ENCODE assay signal across 8 cellular contexts in the genomic region with DNA sequence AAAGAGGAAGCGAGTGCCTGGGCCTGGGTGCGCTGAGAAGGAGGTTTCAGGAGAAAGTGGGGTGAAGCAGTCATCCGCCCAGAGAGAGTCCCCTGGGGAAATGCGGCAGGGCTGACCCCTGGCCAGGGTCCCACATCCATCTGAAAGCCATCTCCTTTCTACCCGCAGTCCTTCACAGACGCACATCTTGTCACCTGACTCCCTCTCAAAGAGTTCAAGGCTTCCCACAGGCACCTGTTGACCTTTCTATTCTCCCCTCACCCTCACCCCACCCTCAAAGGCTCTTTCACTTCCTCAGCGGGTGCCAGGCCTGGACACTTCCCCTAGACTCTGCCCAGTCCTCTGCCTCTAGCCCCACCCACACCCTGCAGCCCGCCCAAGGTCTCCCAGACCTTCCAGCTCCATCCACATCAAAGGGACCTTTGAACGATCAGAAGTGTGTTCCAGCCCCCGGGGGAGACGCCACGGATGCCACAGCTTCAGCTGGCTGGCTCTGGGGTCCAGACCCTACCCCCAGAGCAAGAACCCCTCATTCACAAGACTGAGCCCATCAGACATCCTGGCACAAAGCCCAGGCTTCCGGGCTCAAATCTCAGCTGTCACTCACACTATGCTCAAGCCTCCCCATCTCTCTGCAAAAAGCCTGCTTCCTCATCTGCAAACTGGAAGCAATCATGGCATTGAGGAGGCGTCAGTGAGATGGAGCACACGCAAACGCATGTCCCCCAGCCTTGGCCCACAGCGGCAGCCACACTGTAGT. TPM values are rescaled to one million over a fixed set of nuclear protein-coding genes. Genes with fewer than 3 reads are reported as not detected.
DNase-seq lines count a peak whose midpoint lies in the region; ATAC-seq, FAIRE-seq and TF ChIP-seq lines count a peak whose summit lies in the region.

No MANE protein-coding gene starts in this region.

- no peak overlapping the region for H3K14ac ChIP-seq in H1 (ENCODE audit: insufficient read length)

- no peaks in the 10 kb centered on the region for H3K79me2 ChIP-seq in H1 (ENCODE audit: control insufficient read depth in 1 of 2, insufficient read depth in 2 of 2, low read length in 2 of 2)

- H3K36me3 Mint-ChIP-seq in CD4-positive, alpha-beta memory T cell, result peaks cover 0 to 12% of the 10 kb centered on the region in 2 donors

- no peak overlapping the region for H3K4ac ChIP-seq in H1 (replicated peaks; ENCODE audit: insufficient read length, low read depth, low read length)

- CTCF ChIA-PET in CD4-positive, alpha-beta memory T cell (lab: Charles Lee; ENCODE audit: partially characterized antibody), result no interaction called here
- CTCF ChIA-PET in H1 (lab: Charles Lee; ENCODE audit: partially characterized antibody), result interaction anchor here (1.2 kb wide), 1 partner anchor 122 kb away, joined by 4 read pairs; no protein-coding TSS in a partner anchor

- POLR2A ChIA-PET in CD4-positive, alpha-beta memory T cell (lab: Charles Lee; ENCODE audit: partially characterized antibody), result interaction anchor here (0.8 to 3.3 kb wide), 6 partner anchors 15 to 115 kb away, joined by 3 to 23 read pairs (median 4); a partner anchor contains a TSS
- POLR2A ChIA-PET in H1 (lab: Charles Lee; ENCODE audit: partially characterized antibody), result interaction anchor here (0.6 to 1.4 kb wide), 4 partner anchors 12 to 18 kb away, joined by 3 read pairs; no protein-coding TSS in a partner anchor

- no peak overlapping the region for H2AK5ac ChIP-seq in H1 (ENCODE audit: low read depth, low read length)

- TF ChIP-seq POLR2A in H1 (IDR thresholded peaks at IDR 0.05; ENCODE audit: control extremely low read depth in 1 of 2, low read depth in 2 of 2, low read length in 2 of 2), result no peak

- H3K4me3 ChIP-seq in CD4-positive, alpha-beta memory T cell (ENCODE audit: low read length in 2 of 2), result peak overlapping the region; percentile 11 to 36
- no peak overlapping the region for H3K4me3 ChIP-seq in H1 (ENCODE audit: extremely low read depth in 1 of 4, insufficient read depth in 2 of 4, low read depth in 3 of 4, low read length in 4 of 4)

- H2BK5ac ChIP-seq in H1 (ENCODE audit: low read depth, low read length), result no peak overlapping the region

- H2BK120ac ChIP-seq in H1 (replicated peaks; ENCODE audit: low read depth, low read length), result no peak overlapping the region

- peaks cover 22 to 45% (median 34%) of the 10 kb centered on the region in 4 donors for H3K4me1 Mint-ChIP-seq in CD4-positive, alpha-beta memory T cell

- no peak overlapping the region for H4K5ac ChIP-seq in H1 (ENCODE audit: insufficient read length, low read depth, low read length)

- no peak overlapping the region for H4K91ac ChIP-seq in H1 (replicated peaks; ENCODE audit: insufficient read length, low read length)

- H3K4me1 ChIP-seq in CD4-positive, alpha-beta memory T cell (ENCODE audit: insufficient read depth, low read length), result peaks cover 37% of the 10 kb centered on the region
- peaks cover 0 to 8% (median 5%) of the 10 kb centered on the region in 4 experiments; a peak in 3 of 7 replicates for H3K4me1 ChIP-seq in H1 (replicated peaks in 1 of 4; ENCODE audit: control insufficient read depth in 3 of 4, insufficient read depth in 4 of 4, low read length in 3 of 4)

- peaks cover 2% of the 10 kb centered on the region; the same call in 1 of the 2 replicates for H3K23me2 ChIP-seq in H1 (ENCODE audit: low read depth, low read length)

- peak overlapping the region; percentile 82 to 94 (median 90) for H3K27ac Mint-ChIP-seq in CD4-positive, alpha-beta memory T cell

- H3K4me2 ChIP-seq in H1 (ENCODE audit: insufficient read depth in 1 of 2, low read depth in 2 of 2, low read length in 2 of 2), result no peak overlapping the region

- TF ChIP-seq RAD21 in H1 (IDR thresholded peaks at IDR 0.05 in 1 of 2, conservative IDR thresholded peaks at IDR 0.05 in 1 of 2; ENCODE audit: low read depth in 2 of 2, low read length in 2 of 2), result no peak

- no peak overlapping the region for H3K18ac ChIP-seq in H1 (ENCODE audit: extremely low read depth, low read length)

- H4K20me1 ChIP-seq in H1 (replicated peaks in 1 of 2; ENCODE audit: control insufficient read depth in 1 of 2, insufficient read depth in 2 of 2, low read length in 2 of 2), result peaks cover 0 to 6% of the 10 kb centered on the region in 2 experiments

- DNase-seq in CD4-positive, alpha-beta memory T cell, result peak; percentile 41 to 53 (median 43)
- peak in 3 of 5 donors; percentile 22 to 49 (median 35) for DNase-seq in T-helper 1 cell
- no peak for DNase-seq in H1 (ENCODE audit: low read depth in 1 of 2, low spot score in 2 of 2)
- DNase-seq in pons (ENCODE audit: low spot score), result peak; percentile 72
- DNase-seq in NCI-H1436 (lab: John Stamatoyannopoulos, UW), result no peak
- DNase-seq in D341Med (ENCODE audit: low spot score), result no peak

- FAIRE-seq in H1 (lab: Jason Lieb, UNC), result no peak

- no peaks in the 10 kb centered on the region for H3K9me3 Mint-ChIP-seq in CD4-positive, alpha-beta memory T cell

- H3K27me3 Mint-ChIP-seq in CD4-positive, alpha-beta memory T cell, result no peaks in the 10 kb centered on the region

- no peaks in the 10 kb centered on the region for H3K79me1 ChIP-seq in H1 (ENCODE audit: low read depth, low read length)

- H3K4me3 Mint-ChIP-seq in CD4-positive, alpha-beta memory T cell, result peak overlapping the region; percentile 69 to 87 (median 76)

- H3K27ac ChIP-seq in CD4-positive, alpha-beta memory T cell (ENCODE audit: low read depth, low read length), result peak overlapping the region; percentile 46
- no peak overlapping the region for H3K27ac ChIP-seq in H1 (ENCODE audit: low read depth, low read length)

- no peak overlapping the region for H2AFZ ChIP-seq in H1 (ENCODE audit: low read length)

- TF ChIP-seq CTCF in H1 (IDR thresholded peaks at IDR 0.05; ENCODE audit: control extremely low read depth in 1 of 3, insufficient read depth in 1 of 3, low read depth in 1 of 3, low read length in 3 of 3), result no peak

- peaks cover 5% of the 10 kb centered on the region for H3K36me3 ChIP-seq in CD4-positive, alpha-beta memory T cell (ENCODE audit: insufficient read depth, low read length)
- H3K36me3 ChIP-seq in H1 (ENCODE audit: control insufficient read depth in 2 of 4, insufficient read depth in 4 of 4, low read length in 3 of 4), result no peaks in the 10 kb centered on the region

- peak overlapping the region; percentile 26 for H3K56ac ChIP-seq in H1 (replicated peaks; ENCODE audit: insufficient read length, low read depth, low read length)

- no peaks in the 10 kb centered on the region for H3K27me3 ChIP-seq in CD4-positive, alpha-beta memory T cell (ENCODE audit: insufficient read depth, low read length)
- peaks cover 0 to 12% (median 5%) of the 10 kb centered on the region in 4 experiments; a peak in 3 of 7 replicates for H3K27me3 ChIP-seq in H1 (replicated peaks in 1 of 4; ENCODE audit: control insufficient read depth in 3 of 4, extremely low read depth in 1 of 4, insufficient read depth in 3 of 4, low read length in 3 of 4)

- H3K9me3 ChIP-seq in CD4-positive, alpha-beta memory T cell (ENCODE audit: control insufficient read depth in 1 of 2, low read length in 2 of 2), result no peaks in the 10 kb centered on the region
- no peaks in the 10 kb centered on the region for H3K9me3 ChIP-seq in H1 (ENCODE audit: insufficient read depth in 2 of 2, low read depth in 1 of 2, low read length in 1 of 2)

- no peak overlapping the region for H3K23ac ChIP-seq in H1 (ENCODE audit: insufficient read length)

- no peak overlapping the region for H3K9ac ChIP-seq in H1 (replicated peaks in 1 of 4; ENCODE audit: extremely low read depth in 1 of 4, low read depth in 3 of 4, low read length in 3 of 4)

- H2BK12ac ChIP-seq in H1 (ENCODE audit: low read depth, low read length), result no peak overlapping the region

- intact Hi-C loops in CD4-positive, alpha-beta memory T cell (cut with micrococcal nuclease), result no loop called here

- ATAC-seq in GM19324 (IDR thresholded peaks at IDR 0.05; ENCODE audit: low FRiP score, unreplicated experiment) (peak; percentile 71), HG03159 (IDR thresholded peaks at IDR 0.05; ENCODE audit: unreplicated experiment) (peak; percentile 55)

- TF ChIP-seq EP300 in H1 (IDR thresholded peaks at IDR 0.05; ENCODE audit: borderline replicate concordance in 1 of 2, low read depth in 2 of 2, low read length in 2 of 2), result no peak

- 0 out of 2 replicates have a peak overlapping the region, but pooled peaks have one; percentile 29 for H2BK15ac ChIP-seq in H1 (ENCODE audit: low read length)

- WGBS in H1 (ENCODE audit: extremely low coverage in 1 of 2, insufficient coverage in 1 of 2, insufficient read length in 1 of 2, insufficient replicate concordance in 2 of 2, low coverage in 1 of 2, low lambda C conversion rate in 2 of 2, missing lambda C conversion rate in 1 of 2), 2 experiments, result 85% methylated on average over 17 of the region's 17 CpGs; no CpG with 5 or more reads in 1 of the 2 experiments

- H2BK20ac ChIP-seq in H1 (ENCODE audit: low read length), result no peak overlapping the region

- no peak overlapping the region for H4K8ac ChIP-seq in H1 (ENCODE audit: extremely low read depth, insufficient read depth, low read length)

RNA-seq across cellular contexts. Expression of a gene that starts 2.1 kb away (rescaled TPM):
- 10 to 100 TPM; 34.8 to 37.3 TPM for total RNA-seq in CD4-positive, alpha-beta memory T cell
- 1 to 10 TPM in 1 of 2 donors, under 1 TPM in 1; 0.76 to 3.4 TPM for polyA plus RNA-seq in CD4-positive, alpha-beta memory T cell
- 32.3 and 32.8 TPM in 2 replicates for total RNA-seq in H1 (2021; fragmentation: NEBNext Ultra II Directional; extraction: Animal tissue kit (Norgen Biotek cat#: 25700))
- polyA plus RNA-seq in H1 (2011; rRNA removed), result 34.0 and 37.3 TPM in 2 replicates
- polyA plus RNA-seq in H1 (2011; cell fraction: cytosol; rRNA removed), result 40.6 TPM
- 20.6 TPM for polyA plus RNA-seq in H1 (2011; cell fraction: nucleus; rRNA removed)
- 28.5 to 44.8 TPM (median 40.1 TPM) in 4 replicates for polyA plus RNA-seq in H1 (2012, experiment 1 of 2)
- polyA plus RNA-seq in H1 (2012, experiment 2 of 2), result 14.9 TPM
- 22.7 TPM for polyA plus RNA-seq in H1 (2013, experiment 1 of 2)
- polyA plus RNA-seq in H1 (2013, experiment 2 of 2), result 28.3 TPM
- 18.3 and 24.6 TPM in 2 replicates for polyA minus RNA-seq in H1 (2011; rRNA and poly(A)+ RNA removed)
- polyA minus RNA-seq in H1 (2011; cell fraction: cytosol; rRNA and poly(A)+ RNA removed), result 11.0 TPM
- polyA minus RNA-seq in H1 (2011; cell fraction: nucleus; rRNA and poly(A)+ RNA removed), result 18.3 TPM

RNA-seq across cellular contexts. Expression of a gene that starts 14.3 kb away (rescaled TPM):
- total RNA-seq in CD4-positive, alpha-beta memory T cell, result not detected
- not detected for polyA plus RNA-seq in CD4-positive, alpha-beta memory T cell
- total RNA-seq in H1 (2021; fragmentation: NEBNext Ultra II Directional; extraction: Animal tissue kit (Norgen Biotek cat#: 25700)), result not detected in 2 replicates
- not detected in 2 replicates for polyA plus RNA-seq in H1 (2011; rRNA removed)
- 0.04 TPM for polyA plus RNA-seq in H1 (2011; cell fraction: cytosol; rRNA removed)
- 0.04 TPM for polyA plus RNA-seq in H1 (2011; cell fraction: nucleus; rRNA removed)
- 0.12 to 0.29 TPM (median 0.20 TPM) in 4 replicates for polyA plus RNA-seq in H1 (2012, experiment 1 of 2)
- not detected for polyA plus RNA-seq in H1 (2012, experiment 2 of 2)
- polyA plus RNA-seq in H1 (2013, experiment 1 of 2), result not detected
- not detected for polyA plus RNA-seq in H1 (2013, experiment 2 of 2)
- polyA minus RNA-seq in H1 (2011; rRNA and poly(A)+ RNA removed), result not detected in 2 replicates
- polyA minus RNA-seq in H1 (2011; cell fraction: cytosol; rRNA and poly(A)+ RNA removed), result not detected
- not detected for polyA minus RNA-seq in H1 (2011; cell fraction: nucleus; rRNA and poly(A)+ RNA removed)

RNA-seq across cellular contexts. Expression of a gene that starts 23.9 kb away (rescaled TPM):
- 10 to 100 TPM; 77.6 to 93.3 TPM for total RNA-seq in CD4-positive, alpha-beta memory T cell
- polyA plus RNA-seq in CD4-positive, alpha-beta memory T cell, result 10 to 100 TPM; 72.6 to 88.0 TPM
- 56.3 and 59.6 TPM in 2 replicates for total RNA-seq in H1 (2021; fragmentation: NEBNext Ultra II Directional; extraction: Animal tissue kit (Norgen Biotek cat#: 25700))
- 35.5 and 35.8 TPM in 2 replicates for polyA plus RNA-seq in H1 (2011; rRNA removed)
- polyA plus RNA-seq in H1 (2011; cell fraction: cytosol; rRNA removed), result 60.1 TPM
- 127 TPM for polyA plus RNA-seq in H1 (2011; cell fraction: nucleus; rRNA removed)
- 49.6 to 60.5 TPM (median 53.9 TPM) in 4 replicates for polyA plus RNA-seq in H1 (2012, experiment 1 of 2)
- 33.3 TPM for polyA plus RNA-seq in H1 (2012, experiment 2 of 2)
- polyA plus RNA-seq in H1 (2013, experiment 1 of 2), result 38.1 TPM
- 35.7 TPM for polyA plus RNA-seq in H1 (2013, experiment 2 of 2)
- 71.8 and 76.0 TPM in 2 replicates for polyA minus RNA-seq in H1 (2011; rRNA and poly(A)+ RNA removed)
- 27.4 TPM for polyA minus RNA-seq in H1 (2011; cell fraction: cytosol; rRNA and poly(A)+ RNA removed)
- polyA minus RNA-seq in H1 (2011; cell fraction: nucleus; rRNA and poly(A)+ RNA removed), result 45.8 TPM

RNA-seq across cellular contexts. Expression of a gene that starts 27.2 kb away (rescaled TPM):
- total RNA-seq in CD4-positive, alpha-beta memory T cell, result 10 to 100 TPM; 77.2 to 84.5 TPM
- 100 to 1,000 TPM in 1 of 2 donors, 10 to 100 TPM in 1; 76.9 to 102 TPM for polyA plus RNA-seq in CD4-positive, alpha-beta memory T cell
- 45.5 and 47.8 TPM in 2 replicates for total RNA-seq in H1 (2021; fragmentation: NEBNext Ultra II Directional; extraction: Animal tissue kit (Norgen Biotek cat#: 25700))
- polyA plus RNA-seq in H1 (2011; rRNA removed), result 12.1 and 15.7 TPM in 2 replicates
- 23.4 TPM for polyA plus RNA-seq in H1 (2011; cell fraction: cytosol; rRNA removed)
- 9.1 TPM for polyA plus RNA-seq in H1 (2011; cell fraction: nucleus; rRNA removed)
- polyA plus RNA-seq in H1 (2012, experiment 1 of 2), result 44.3 to 62.7 TPM (median 56.7 TPM) in 4 replicates
- polyA plus RNA-seq in H1 (2012, experiment 2 of 2), result 7.3 TPM
- 55.2 TPM for polyA plus RNA-seq in H1 (2013, experiment 1 of 2)
- 53.9 TPM for polyA plus RNA-seq in H1 (2013, experiment 2 of 2)
- polyA minus RNA-seq in H1 (2011; rRNA and poly(A)+ RNA removed), result 3.9 and 4.2 TPM in 2 replicates
- polyA minus RNA-seq in H1 (2011; cell fraction: cytosol; rRNA and poly(A)+ RNA removed), result 12.0 TPM
- polyA minus RNA-seq in H1 (2011; cell fraction: nucleus; rRNA and poly(A)+ RNA removed), result 14.7 TPM

RNA-seq across cellular contexts. Expression of a gene that starts 37.6 kb away (rescaled TPM):
- total RNA-seq in CD4-positive, alpha-beta memory T cell, result 10 to 100 TPM; 47.0 to 53.5 TPM
- polyA plus RNA-seq in CD4-positive, alpha-beta memory T cell, result 10 to 100 TPM; 35.7 to 54.7 TPM
- total RNA-seq in H1 (2021; fragmentation: NEBNext Ultra II Directional; extraction: Animal tissue kit (Norgen Biotek cat#: 25700)), result 43.2 and 50.5 TPM in 2 replicates
- 4.6 and 8.1 TPM in 2 replicates for polyA plus RNA-seq in H1 (2011; rRNA removed)
- 11.6 TPM for polyA plus RNA-seq in H1 (2011; cell fraction: cytosol; rRNA removed)
- polyA plus RNA-seq in H1 (2011; cell fraction: nucleus; rRNA removed), result 30.8 TPM
- 12.4 to 17.0 TPM (median 14.1 TPM) in 4 replicates for polyA plus RNA-seq in H1 (2012, experiment 1 of 2)
- polyA plus RNA-seq in H1 (2012, experiment 2 of 2), result 1.3 TPM
- 15.5 TPM for polyA plus RNA-seq in H1 (2013, experiment 1 of 2)
- 14.8 TPM for polyA plus RNA-seq in H1 (2013, experiment 2 of 2)
- polyA minus RNA-seq in H1 (2011; rRNA and poly(A)+ RNA removed), result 28.0 and 28.8 TPM in 2 replicates
- polyA minus RNA-seq in H1 (2011; cell fraction: cytosol; rRNA and poly(A)+ RNA removed), result 21.1 TPM
- 16.9 TPM for polyA minus RNA-seq in H1 (2011; cell fraction: nucleus; rRNA and poly(A)+ RNA removed)

Comparison
In these comparisons a context has a peak if more than half of its experiments do, and no peak if none do; other contexts are left out.
1. DNase-seq: peak in CD4-positive, alpha-beta memory T cell (5 of 5), T-helper 1 cell (3 of 5) and pons (single experiment); none in H1 (0 of 2), NCI-H1436 (single experiment) and D341Med (single experiment).
2. H3K4me3 ChIP-seq: peak in CD4-positive, alpha-beta memory T cell (2 of 2); none in H1 (0 of 4).